ENCODE assay signal across 12 cellular contexts in the genomic region with DNA sequence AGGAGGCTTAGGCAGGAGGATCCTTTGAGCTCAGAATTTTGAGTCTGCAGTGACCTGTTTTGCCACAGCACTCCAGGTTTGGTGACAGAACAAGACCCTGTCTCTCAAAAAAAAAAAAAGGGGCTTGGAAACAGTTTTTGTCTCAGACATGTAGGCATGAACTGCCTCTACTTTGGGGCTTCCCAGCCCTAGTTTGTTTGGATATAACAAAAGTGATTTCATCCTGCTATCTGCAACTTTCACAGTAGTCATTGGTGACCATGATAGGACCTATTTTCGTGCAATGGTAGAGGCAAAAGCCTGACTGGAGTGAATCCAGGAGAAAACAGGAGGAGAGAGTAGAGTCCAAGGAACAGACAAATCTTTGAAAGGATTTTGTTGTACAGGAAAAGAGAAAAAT. TPM values are rescaled to one million over a fixed set of nuclear protein-coding genes. Genes with fewer than 3 reads are reported as not detected.
A peak's percentile ranks its signal among the peaks of the same experiment; 100 is the strongest.
DNase-seq lines count a peak whose midpoint lies in the region; ATAC-seq, FAIRE-seq and TF ChIP-seq lines count a peak whose summit lies in the region.
"Had no signal": no experiment of that assay in that cellular context is flagged by ENCODE, and none has a peak within 500 bp of the region (broad histone marks: within the 10 kb centered on the region; RNA-seq: fewer than 3 reads in every experiment).

No MANE protein-coding gene starts in this region.

- 0 out of 2 replicates have a peak overlapping the region, but pooled peaks have one; percentile 23 for H3K9ac ChIP-seq in HCT116 (ENCODE audit: low read length)
- peak overlapping the region; percentile 26 for H3K9ac ChIP-seq in keratinocyte (ENCODE audit: control insufficient read depth, extremely low read depth, insufficient read depth, low read length)
- peak overlapping the region; percentile 42 for H3K9ac ChIP-seq in smooth muscle cell (ENCODE audit: low read depth)

- FAIRE-seq in keratinocyte (lab: Jason Lieb, UNC), result no peak

- DNase-seq in HCT116 (ENCODE audit: low read depth, low spot score) (no peak), amniotic epithelial cell (ENCODE audit: low read depth) (peak; percentile 11), keratinocyte (ENCODE audit: low read depth, low spot score) (no peak), smooth muscle cell (lab: John Stamatoyannopoulos, UW; ENCODE audit: unreplicated experiment) (no peak), GM10248 (ENCODE audit: extremely low spot score) (no peak)
- DNase-seq: DMS79 treated with DMSO at 0.1 percent for 48 hours, NCI-H187, NCI-H524 had no signal

- no peaks in the 10 kb centered on the region for H3K27me3 ChIP-seq in HCT116 (ENCODE audit: insufficient read depth, low read length)
- H3K27me3 ChIP-seq in keratinocyte (ENCODE audit: control insufficient read depth, extremely low read depth, insufficient read depth, low read length), result no peaks in the 10 kb centered on the region
- no peaks in the 10 kb centered on the region for H3K27me3 ChIP-seq in smooth muscle cell (ENCODE audit: low read depth)
- H3K27me3 ChIP-seq: esophagus muscularis mucosa had no signal

- 69% methylated on average over 1 of the region's 1 CpG for WGBS in smooth muscle cell (ENCODE audit: low lambda C conversion rate)

- dilution Hi-C loops in keratinocyte (cut with MboI; ENCODE audit: extremely low pct_ligation_motif_present, low sequenced_read_pairs), result no loop called here

- H3K9me2 ChIP-seq in HCT116 (ENCODE audit: insufficient read depth), result no peaks in the 10 kb centered on the region

- no peak for TF ChIP-seq POLR2A in HCT116 (IDR thresholded peaks at IDR 0.05; ENCODE audit: borderline replicate concordance, extremely low read depth, insufficient read depth, insufficient read length)
- no peak for TF ChIP-seq POLR2A in GM18505 (IDR thresholded peaks at IDR 0.05; ENCODE audit: borderline replicate concordance, extremely low read depth, insufficient read depth, insufficient read length)

- H3K79me2 ChIP-seq in HCT116 (ENCODE audit: insufficient read depth, low read length) (no peaks in the 10 kb centered on the region), keratinocyte (ENCODE audit: control insufficient read depth, insufficient read depth, low read length) (no peaks in the 10 kb centered on the region), smooth muscle cell (ENCODE audit: low read depth) (no peaks in the 10 kb centered on the region)

- H2AFZ ChIP-seq in HCT116 (ENCODE audit: low read depth, low read length, poor library complexity, severe bottlenecking) (peak overlapping the region; percentile 94), keratinocyte (ENCODE audit: control insufficient read depth, low read length) (peak overlapping the region; percentile 2), smooth muscle cell (ENCODE audit: low read depth) (peak overlapping the region; percentile 50)

- TF ChIP-seq RAD21 in HCT116 (IDR thresholded peaks at IDR 0.05; ENCODE audit: low read depth), result no peak

- H3K4me1 ChIP-seq in HCT116 (ENCODE audit: control insufficient read depth in 1 of 2, insufficient read depth in 2 of 2, low read length in 2 of 2) (peaks cover 6 to 16% of the 10 kb centered on the region in 2 experiments), keratinocyte (ENCODE audit: control insufficient read depth, extremely low read depth, insufficient read depth, low read length) (peaks cover 27% of the 10 kb centered on the region), smooth muscle cell (ENCODE audit: low read depth) (no peaks in the 10 kb centered on the region)

- H4K20me1 ChIP-seq in HCT116 (ENCODE audit: insufficient read depth) (no peaks in the 10 kb centered on the region), keratinocyte (ENCODE audit: control insufficient read depth, extremely low read depth, insufficient read depth, low read length) (no peaks in the 10 kb centered on the region), smooth muscle cell (ENCODE audit: low read depth) (no peaks in the 10 kb centered on the region)

- peak overlapping the region in 1 of 2 experiments; percentile 5; a peak in 1 of 4 replicates for H3K4me3 ChIP-seq in HCT116 (replicated peaks in 1 of 2; ENCODE audit: low read depth in 1 of 2, low read length in 2 of 2)
- no peak overlapping the region for H3K4me3 ChIP-seq in keratinocyte (ENCODE audit: control insufficient read depth in 2 of 3, extremely low read depth in 1 of 3, insufficient read depth in 2 of 3, low read depth in 1 of 3, low read length in 3 of 3)
- no peak overlapping the region for H3K4me3 ChIP-seq in smooth muscle cell
- H3K4me3 ChIP-seq: esophagus muscularis mucosa had no signal

- intact Hi-C loops in HCT116 (cut with micrococcal nuclease), result no loop called here

- H3K9me3 ChIP-seq in HCT116 (ENCODE audit: control insufficient read depth in 1 of 2, insufficient read depth in 1 of 2, low read depth in 1 of 2, low read length in 2 of 2) (no peaks in the 10 kb centered on the region), keratinocyte (ENCODE audit: control insufficient read depth, low read depth, low read length) (no peaks in the 10 kb centered on the region), smooth muscle cell (replicated peaks; ENCODE audit: low read depth) (no peaks in the 10 kb centered on the region)
- H3K9me3 ChIP-seq: esophagus muscularis mucosa had no signal

- RAD21 ChIA-PET in HCT116 (lab: Charles Lee; ENCODE audit: low non-redundant PET in 1 of 2, low total read pairs in 2 of 2, uncharacterized antibody in 2 of 2, unreplicated experiment in 2 of 2), result no interaction called here

- H3F3A ChIP-seq in smooth muscle cell (ENCODE audit: low read depth), result no peaks in the 10 kb centered on the region

- no peak for TF ChIP-seq CTCF in HCT116 (IDR thresholded peaks at IDR 0.05 in 2 of 3, conservative IDR thresholded peaks at IDR 0.05 in 1 of 3; ENCODE audit: borderline replicate concordance in 1 of 3, insufficient read depth in 1 of 3, low read depth in 2 of 3, low read length in 2 of 3)
- TF ChIP-seq CTCF in keratinocyte (optimal IDR thresholded peaks at IDR 0.05 in 1 of 3, IDR thresholded peaks at IDR 0.05 in 1 of 3, conservative IDR thresholded peaks at IDR 0.05 in 1 of 3; ENCODE audit: extremely low read depth in 1 of 3, insufficient read depth in 2 of 3, low read length in 3 of 3), result no peak
- TF ChIP-seq CTCF in smooth muscle cell (IDR thresholded peaks at IDR 0.05; ENCODE audit: borderline replicate concordance, insufficient read depth, poor library complexity, severe bottlenecking), result no peak
- TF ChIP-seq CTCF in GM10248 (IDR thresholded peaks at IDR 0.05; ENCODE audit: control extremely low read depth, extremely low read depth, low read depth, missing control alignments), result no peak

- POLR2A ChIA-PET in HCT116 (lab: Charles Lee), result interaction anchor here (0.6 to 1.2 kb wide), 4 partner anchors 11 to 22 kb away, joined by 3 read pairs; no protein-coding TSS in a partner anchor
- POLR2A ChIA-PET in GM10248 (lab: Yijun Ruan, JAX), result no interaction called here

- H3K36me3 ChIP-seq in HCT116 (ENCODE audit: control insufficient read depth in 1 of 2, insufficient read depth in 2 of 2, low read length in 2 of 2) (no peaks in the 10 kb centered on the region), keratinocyte (ENCODE audit: control insufficient read depth in 2 of 2, extremely low read depth in 1 of 2, insufficient read depth in 2 of 2, low read length in 2 of 2) (no peaks in the 10 kb centered on the region), smooth muscle cell (ENCODE audit: low read depth) (no peaks in the 10 kb centered on the region)
- H3K36me3 ChIP-seq: esophagus muscularis mucosa had no signal

- no peaks in the 10 kb centered on the region for H3K9me1 ChIP-seq in keratinocyte (ENCODE audit: control insufficient read depth, extremely low read depth, insufficient read depth, low read length)

- H3K27ac ChIP-seq in HCT116 (ENCODE audit: low read depth, low read length), result peak overlapping the region; percentile 36; the same call in 1 of the 2 replicates
- peak overlapping the region; percentile 84 for H3K27ac ChIP-seq in keratinocyte (ENCODE audit: control insufficient read depth, insufficient read depth, low read length)
- peak overlapping the region; percentile 79 for H3K27ac ChIP-seq in smooth muscle cell (ENCODE audit: low read depth)

- CTCF ChIA-PET in HCT116 (lab: Charles Lee) (interaction anchor here (1.0 to 1.6 kb wide), 4 partner anchors 14 to 189 kb away, joined by 3 to 6 read pairs (median 4); no protein-coding TSS in a partner anchor), GM10248 (lab: Yijun Ruan, JAX) (interaction anchor here (1.4 to 1.6 kb wide), 2 partner anchors 13 to 27 kb away, joined by 3 to 7 read pairs; partner anchors contain the start of gene RPL5)

- peak overlapping the region; percentile 50 for H3K4me2 ChIP-seq in HCT116 (ENCODE audit: low read length)
- H3K4me2 ChIP-seq in keratinocyte (ENCODE audit: control insufficient read depth, extremely low read depth, insufficient read depth, low read depth, low read length), result peak overlapping the region; percentile 39
- peak overlapping the region; percentile 43 for H3K4me2 ChIP-seq in smooth muscle cell

- BruUV-seq in HCT116 (replicated peaks; lab: Mats Ljungman, UMichigan), result no TSS peak

- ATAC-seq in HCT116 (no peak; the same call in 1 of the 2 replicates), GM18505 (IDR thresholded peaks at IDR 0.05; ENCODE audit: unreplicated experiment) (no peak), GM21737 (IDR thresholded peaks at IDR 0.05; ENCODE audit: unreplicated experiment) (no peak), GM21515 (IDR thresholded peaks at IDR 0.05; ENCODE audit: unreplicated experiment) (no peak)

RNA-seq across cellular contexts. Expression of gene EVI5, which starts 20.3 kb away (rescaled TPM):
- total RNA-seq in HCT116 (2021; ENCODE audit: unreplicated experiment), result 21.8 TPM
- polyA plus RNA-seq in HCT116 (2012), result 3.3 and 3.5 TPM in 2 replicates
- polyA plus RNA-seq in keratinocyte, result 11.2 to 25.4 TPM (median 23.2 TPM) in 3 replicates
- polyA plus RNA-seq in keratinocyte (2011; ENCODE audit: low read depth), result 231 TPM
- polyA plus RNA-seq in keratinocyte (2011; cell fraction: cytosol; rRNA removed), result 12.5 and 18.7 TPM in 2 replicates
- polyA plus RNA-seq in keratinocyte (2011; cell fraction: nucleus; rRNA removed), result 17.6 and 22.9 TPM in 2 replicates
- 8.4 and 23.4 TPM in 2 replicates for polyA plus RNA-seq in keratinocyte (2012; ENCODE audit: low replicate concordance)
- 7.9 to 28.7 TPM (median 10.5 TPM) in 3 replicates for polyA minus RNA-seq in keratinocyte
- 54.3 TPM for polyA minus RNA-seq in keratinocyte (2011; cell fraction: cytosol; rRNA and poly(A)+ RNA removed)
- polyA minus RNA-seq in keratinocyte (2011; cell fraction: nucleus; rRNA and poly(A)+ RNA removed), result 36.1 and 68.0 TPM in 2 replicates
- 45.2 and 47.6 TPM in 2 replicates for total RNA-seq in smooth muscle cell
- 30.0 and 35.4 TPM in 2 replicates for polyA plus RNA-seq in smooth muscle cell

RNA-seq across cellular contexts. Expression of gene RPL5, which starts 26.6 kb away (rescaled TPM):
- total RNA-seq in HCT116 (2021; ENCODE audit: unreplicated experiment), result 1,480 TPM
- 1,450 and 1,677 TPM in 2 replicates for polyA plus RNA-seq in HCT116 (2012)
- polyA plus RNA-seq in keratinocyte, result 1,742 to 2,236 TPM (median 1,934 TPM) in 3 replicates
- 3,127 TPM for polyA plus RNA-seq in keratinocyte (2011; ENCODE audit: low read depth)
- 1,592 and 2,141 TPM in 2 replicates for polyA plus RNA-seq in keratinocyte (2011; cell fraction: cytosol; rRNA removed)
- 469 and 669 TPM in 2 replicates for polyA plus RNA-seq in keratinocyte (2011; cell fraction: nucleus; rRNA removed)
- 2,418 and 2,706 TPM in 2 replicates for polyA plus RNA-seq in keratinocyte (2012; ENCODE audit: low replicate concordance)
- 874 to 1,241 TPM (median 1,194 TPM) in 3 replicates for polyA minus RNA-seq in keratinocyte
- 704 TPM for polyA minus RNA-seq in keratinocyte (2011; cell fraction: cytosol; rRNA and poly(A)+ RNA removed)
- polyA minus RNA-seq in keratinocyte (2011; cell fraction: nucleus; rRNA and poly(A)+ RNA removed), result 151 and 221 TPM in 2 replicates
- total RNA-seq in smooth muscle cell, result 1,043 and 1,121 TPM in 2 replicates
- 570 and 596 TPM in 2 replicates for polyA plus RNA-seq in smooth muscle cell

Comparison
In these comparisons a context has a peak if more than half of its experiments do, and no peak if none do; other contexts are left out.
1. H2AFZ ChIP-seq: peak in every context shown above with its lines; median percentile 94 in HCT116; 50 in smooth muscle cell; 2 in keratinocyte.